ENCODE assay signal across 8 cellular contexts in the genomic region with DNA sequence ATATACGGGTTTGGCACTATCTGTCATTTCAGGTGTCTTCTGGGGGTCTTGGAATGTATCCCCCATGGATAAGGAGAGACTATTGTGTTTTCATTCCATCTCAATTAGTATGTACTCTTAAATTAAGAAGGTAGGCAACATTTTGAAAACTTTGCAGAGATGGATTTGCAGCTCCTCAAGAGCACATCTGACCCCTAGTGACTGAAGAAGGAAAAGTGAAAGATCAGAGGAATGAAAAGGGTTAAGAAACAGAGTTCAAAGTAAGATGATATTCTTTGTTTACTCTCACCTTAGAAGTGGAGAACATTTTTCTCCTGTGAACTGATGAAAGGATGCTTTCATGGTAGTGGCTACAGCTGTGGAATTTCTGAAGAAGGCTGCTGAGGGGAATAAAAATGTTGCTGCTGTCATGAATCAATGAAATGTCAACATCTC. TPM values are rescaled to one million over a fixed set of nuclear protein-coding genes. Genes with fewer than 3 reads are reported as not detected.
A peak's percentile ranks its signal among the peaks of the same experiment; 100 is the strongest.
DNase-seq lines count a peak whose midpoint lies in the region; ATAC-seq and TF ChIP-seq lines count a peak whose summit lies in the region.

No MANE protein-coding gene starts in this region.

- intact Hi-C loops in Panc1 (cut with micrococcal nuclease; ENCODE audit: unreplicated experiment): loop anchor here (2.0 kb wide), 1 partner anchor 102 kb away; no protein-coding TSS in a partner anchor
- intact Hi-C loops in esophagus squamous epithelium (cut with DNase I): no loop called here

- no peak for TF ChIP-seq POLR2A in esophagus squamous epithelium (IDR thresholded peaks at IDR 0.05)

- POLR2A ChIA-PET in AG04450 (lab: Yijun Ruan, JAX): no interaction called here
- POLR2A ChIA-PET in Panc1 (lab: Charles Lee): interaction anchor here (0.6 kb wide), 2 partner anchors 26 to 595 kb away, joined by 4 to 8 read pairs; no protein-coding TSS in a partner anchor

- in situ Hi-C loops in Panc1 (cut with HindIII; ENCODE audit: low pct_unique_long_range_greater_than_20kb, low sequenced_read_pairs): no loop called here

- CTCF ChIA-PET in AG04450 (lab: Charles Lee): interaction anchor here (0.6 to 7.0 kb wide), 22 partner anchors 8 to 374 kb away, joined by 3 to 97 read pairs (median 4); a partner anchor contains a TSS
- CTCF ChIA-PET in Panc1 (lab: Charles Lee): interaction anchor here (0.6 to 2.4 kb wide), 3 partner anchors 92 to 102 kb away, joined by 5 to 11 read pairs (median 7); no protein-coding TSS in a partner anchor

- H3K27ac ChIP-seq in AG04450 (ENCODE audit: low read depth, low read length) (no peak overlapping the region), Panc1 (ENCODE audit: low read length) (peak overlapping the region; percentile 69), esophagus squamous epithelium (peak overlapping the region; percentile 2 to 77 (median 38)), thoracic aorta (no peak overlapping the region)

- ATAC-seq in Panc1 (peak; percentile 79; the same call in 1 of the 2 replicates), thoracic aorta (ENCODE audit: insufficient number of reproducible peaks, low FRiP score, low read depth) (peak; percentile 22), HG03108 (IDR thresholded peaks at IDR 0.05; ENCODE audit: unreplicated experiment) (no peak), HG03342 (IDR thresholded peaks at IDR 0.05; ENCODE audit: unreplicated experiment) (no peak)

- DNase-seq in AG04450 (ENCODE audit: low read depth, low spot score): no peak
- DNase-seq in Panc1 (ENCODE audit: low read depth, low spot score): peak; percentile 8
- no peak for DNase-seq in esophagus squamous epithelium (lab: John Stamatoyannopoulos, UW)
- DNase-seq in thoracic aorta (ENCODE audit: low spot score): no peak
- no peak for DNase-seq in NCI-H146 treated with DMSO at 0.1 percent for 48 hours (lab: John Stamatoyannopoulos, UW; ENCODE audit: unreplicated experiment)

- 33 to 79% methylated on average over 1 of the region's 1 CpG for WGBS in esophagus squamous epithelium, 2 donors

- no peaks in the 10 kb centered on the region for H3K9me3 ChIP-seq in AG04450 (ENCODE audit: control insufficient read depth, insufficient read depth, low read length)
- H3K9me3 ChIP-seq in Panc1 (ENCODE audit: control insufficient read depth, insufficient read depth, low read depth, low read length): no peaks in the 10 kb centered on the region
- no peaks in the 10 kb centered on the region for H3K9me3 ChIP-seq in esophagus squamous epithelium
- no peaks in the 10 kb centered on the region for H3K9me3 ChIP-seq in thoracic aorta

- H3K36me3 ChIP-seq in Panc1 (ENCODE audit: control insufficient read depth, insufficient read depth, low read length) (no peaks in the 10 kb centered on the region), esophagus squamous epithelium (peaks cover 0 to 28% (median 0%) of the 10 kb centered on the region in 3 donors), thoracic aorta (no peaks in the 10 kb centered on the region)

- no peak overlapping the region for H3K4me3 ChIP-seq in AG04450 (ENCODE audit: low read depth, low read length)
- no peak overlapping the region for H3K4me3 ChIP-seq in Panc1 (ENCODE audit: low read depth in 2 of 2, low read length in 2 of 2)
- H3K4me3 ChIP-seq in esophagus squamous epithelium: no peak overlapping the region
- no peak overlapping the region for H3K4me3 ChIP-seq in thoracic aorta

- no TSS peak for BruUV-seq in Panc1 (replicated peaks; lab: Mats Ljungman, UMichigan)

- no peaks in the 10 kb centered on the region for H3K27me3 ChIP-seq in AG04450 (ENCODE audit: control insufficient read depth, insufficient read depth, low read length)
- H3K27me3 ChIP-seq in Panc1 (ENCODE audit: control insufficient read depth, insufficient read depth, low read length): no peaks in the 10 kb centered on the region
- no peaks in the 10 kb centered on the region for H3K27me3 ChIP-seq in esophagus squamous epithelium
- H3K27me3 ChIP-seq in thoracic aorta (replicated peaks; ENCODE audit: insufficient read depth): no peaks in the 10 kb centered on the region

- H3K4me1 ChIP-seq in Panc1 (ENCODE audit: control insufficient read depth, insufficient read depth, low read length): peaks cover 15% of the 10 kb centered on the region
- peaks cover 0 to 34% (median 0%) of the 10 kb centered on the region in 3 donors for H3K4me1 ChIP-seq in esophagus squamous epithelium
- no peaks in the 10 kb centered on the region for H3K4me1 ChIP-seq in thoracic aorta (ENCODE audit: control insufficient read depth in 1 of 2, low read depth in 2 of 2)

- peak; percentile 70 for TF ChIP-seq CTCF in AG04450 (IDR thresholded peaks at IDR 0.05; ENCODE audit: low read depth, low read length)
- peak; percentile 35; the same call in 1 of the 2 replicates for TF ChIP-seq CTCF in GM12874 (IDR thresholded peaks at IDR 0.05; ENCODE audit: insufficient read depth, low read depth, low read length)
- peak; percentile 73; the same call in 1 of the 2 replicates for TF ChIP-seq CTCF in Panc1 (IDR thresholded peaks at IDR 0.05)
- TF ChIP-seq CTCF in esophagus squamous epithelium (IDR thresholded peaks at IDR 0.05): peak in 3 of 6 experiments; percentile 26 to 58 (median 28)
- TF ChIP-seq CTCF in thoracic aorta (IDR thresholded peaks at IDR 0.05): no peak

RNA-seq across cellular contexts. Expression of a gene that starts 41.5 kb away (rescaled TPM):
- polyA plus RNA-seq in AG04450 (2011; rRNA removed): 4.4 and 5.4 TPM in 2 replicates
- 1.9 and 4.2 TPM in 2 replicates for polyA minus RNA-seq in AG04450 (2011; rRNA and poly(A)+ RNA removed)
- total RNA-seq in Panc1 (2021; ENCODE audit: unreplicated experiment): 8.5 TPM
- 6.1 TPM for polyA plus RNA-seq in Panc1 (2012; ENCODE audit: insufficient read length)
- total RNA-seq in esophagus squamous epithelium: 100 to 1,000 TPM in 1 of 4 donors, 10 to 100 TPM in 3; 34.2 to 102 (median 56.6) TPM
- total RNA-seq in thoracic aorta: 10 to 100 TPM; 24.1 to 29.1 TPM

Comparison
In these comparisons a context has a peak if more than half of its experiments do, and no peak if none do; other contexts are left out.
1. H3K27ac ChIP-seq: peak in Panc1 (single experiment) and esophagus squamous epithelium (4 of 4); none in AG04450 (single experiment) and thoracic aorta (0 of 2).
2. ATAC-seq: peak in Panc1 (single experiment) and thoracic aorta (single experiment); none in HG03108 (single experiment) and HG03342 (single experiment).